In genomic region chr1:6632588-6633514, GRCh38 we compare ENCODE assay signal across 26 cellular contexts. TPM values are rescaled to one million over a fixed set of nuclear protein-coding genes. Genes with fewer than 3 reads are reported as not detected.
DNase-seq lines count a peak whose midpoint lies in the region; ATAC-seq, FAIRE-seq and TF ChIP-seq lines count a peak whose summit lies in the region.
"Had no signal": no experiment of that assay in that cellular context is flagged by ENCODE, and none has a peak within 500 bp of the region (broad histone marks: within the 10 kb centered on the region; RNA-seq: fewer than 3 reads in every experiment).

No MANE protein-coding gene starts in this region.

- 0 out of 2 replicates have a peak overlapping the region, but pooled peaks have one; percentile 57 for H4K8ac ChIP-seq in H1 (ENCODE audit: extremely low read depth, insufficient read depth, low read length)

- H3K4me2 ChIP-seq in OCI-LY1 (ENCODE audit: low read length) (no peak overlapping the region), H1 (ENCODE audit: insufficient read depth in 1 of 2, low read depth in 2 of 2, low read length in 2 of 2) (no peak overlapping the region)
- H3K4me2 ChIP-seq: SK-N-SH had no signal

- CTCF ChIA-PET in H1 (lab: Charles Lee; ENCODE audit: partially characterized antibody) = interaction anchor here (0.6 to 3.7 kb wide), 11 partner anchors 9 to 51 kb away, joined by 3 to 48 read pairs (median 4); partner anchors contain the start of genes KLHL21 and THAP3

- no peaks in the 10 kb centered on the region for H3K27me3 ChIP-seq in OCI-LY1 (ENCODE audit: insufficient read depth, low read length)
- H3K27me3 ChIP-seq in H1 (replicated peaks in 1 of 4; ENCODE audit: control insufficient read depth in 3 of 4, extremely low read depth in 1 of 4, insufficient read depth in 3 of 4, low read length in 3 of 4) = no peaks in the 10 kb centered on the region
- H3K27me3 ChIP-seq: colonic mucosa, left lung, testis had no signal

- no peak for TF ChIP-seq POLR2A in H1 (IDR thresholded peaks at IDR 0.05; ENCODE audit: control extremely low read depth in 1 of 2, low read depth in 2 of 2, low read length in 2 of 2)

- no peak overlapping the region for H4K5ac ChIP-seq in H1 (ENCODE audit: insufficient read length, low read depth, low read length)

- POLR2A ChIA-PET in H1 (lab: Charles Lee; ENCODE audit: partially characterized antibody) = interaction anchor here (0.6 to 3.9 kb wide), 12 partner anchors 9 to 286 kb away, joined by 3 to 36 read pairs (median 4); partner anchors contain the start of genes KLHL21, NOL9 and TAS1R1

- no peaks in the 10 kb centered on the region; the same call in 1 of the 2 replicates for H3K79me1 ChIP-seq in H1 (ENCODE audit: low read depth, low read length)

- no peak overlapping the region for H3K23ac ChIP-seq in H1 (ENCODE audit: insufficient read length)

- no peaks in the 10 kb centered on the region for H3K23me2 ChIP-seq in H1 (ENCODE audit: low read depth, low read length)

- no peak overlapping the region for H2BK12ac ChIP-seq in H1 (ENCODE audit: low read depth, low read length)

- H3K9ac ChIP-seq in OCI-LY1 (ENCODE audit: low read length) = no peak overlapping the region
- no peak overlapping the region for H3K9ac ChIP-seq in H1 (replicated peaks in 1 of 4; ENCODE audit: extremely low read depth in 1 of 4, low read depth in 3 of 4, low read length in 3 of 4)
- H3K9ac ChIP-seq: SK-N-SH had no signal

- no peak overlapping the region for H2BK15ac ChIP-seq in H1 (ENCODE audit: low read length)

- no peaks in the 10 kb centered on the region for H4K20me1 ChIP-seq in OCI-LY1 (ENCODE audit: insufficient read depth, low read length)
- H4K20me1 ChIP-seq in H1 (replicated peaks in 1 of 2; ENCODE audit: control insufficient read depth in 1 of 2, insufficient read depth in 2 of 2, low read length in 2 of 2) = peaks cover 8 to 9% of the 10 kb centered on the region in 2 experiments

- no peak for TF ChIP-seq CTCF in OCI-LY1 (IDR thresholded peaks at IDR 0.05; ENCODE audit: low read length)
- TF ChIP-seq CTCF in H1 (IDR thresholded peaks at IDR 0.05; ENCODE audit: control extremely low read depth in 1 of 3, insufficient read depth in 1 of 3, low read depth in 1 of 3, low read length in 3 of 3) = no peak

- no peak overlapping the region for H3K4me3 ChIP-seq in OCI-LY1 (ENCODE audit: low read depth, low read length, poor library complexity, severe bottlenecking)
- no peak overlapping the region for H3K4me3 ChIP-seq in H1 (ENCODE audit: extremely low read depth in 1 of 4, insufficient read depth in 2 of 4, low read depth in 3 of 4, low read length in 4 of 4)
- H3K4me3 ChIP-seq: colonic mucosa, left lung, psoas muscle, testis had no signal

- no peak overlapping the region for H3K4ac ChIP-seq in H1 (replicated peaks; ENCODE audit: insufficient read length, low read depth, low read length)

- H2BK5ac ChIP-seq in H1 (ENCODE audit: low read depth, low read length) = no peak overlapping the region

- peaks cover 18% of the 10 kb centered on the region for H3K4me1 ChIP-seq in OCI-LY1 (ENCODE audit: insufficient read depth, low read length, severe bottlenecking)
- no peaks in the 10 kb centered on the region for H3K4me1 ChIP-seq in H1 (replicated peaks in 1 of 4; ENCODE audit: control insufficient read depth in 3 of 4, insufficient read depth in 4 of 4, low read length in 3 of 4)
- H3K4me1 ChIP-seq: colonic mucosa had no signal

- H3K18ac ChIP-seq in H1 (ENCODE audit: extremely low read depth, low read length) = no peak overlapping the region

- no peak for FAIRE-seq in H1 (lab: Jason Lieb, UNC)
- FAIRE-seq: H54, islet of Langerhans, urothelium cell line had no signal

- no peak overlapping the region for H4K91ac ChIP-seq in H1 (replicated peaks; ENCODE audit: insufficient read length, low read length)

- 92% methylated on average over 30 of the region's 30 CpGs; no CpG with 5 or more reads in 1 of the 2 experiments for WGBS in H1 (ENCODE audit: extremely low coverage in 1 of 2, insufficient coverage in 1 of 2, insufficient read length in 1 of 2, insufficient replicate concordance in 2 of 2, low coverage in 1 of 2, low lambda C conversion rate in 2 of 2, missing lambda C conversion rate in 1 of 2), 2 experiments

- H2BK20ac ChIP-seq in H1 (ENCODE audit: low read length) = no peak overlapping the region

- DNase-seq in H1 (ENCODE audit: low read depth in 1 of 2, low spot score in 2 of 2) = no peak
- DNase-seq: activated CD4-positive, alpha-beta memory T cell treated with anti-CD3 and anti-CD28 coated beads, Interleukin-2, amount 10 ng/mL, durations not matched to agents 7 days and 5 days; activated CD4-positive, alpha-beta T cell treated with anti-CD3 and anti-CD28 coated beads for 1 hour; activated CD8-positive, alpha-beta memory T cell treated with anti-CD3 and anti-CD28 coated beads, Interleukin-2, amount 50 U/mL, for 48 hours; anterior cingulate cortex; colonic mucosa; DMS79 treated with DMSO at 0.1 percent for 48 hours; effector memory CD4-positive, alpha-beta T cell; GF-D8; NCI-H1092 treated with DMSO at 0.1 percent for 48 hours; NCI-H187; NCI-H2171; NCI-H510A; psoas muscle; SK-N-SH; stimulated activated CD4-positive, alpha-beta T cell treated with anti-CD3 and anti-CD28 coated beads, Interleukin-15, amount 100 ng/mL, for 24 hours; stimulated activated naive CD4-positive, alpha-beta T cell; T-helper 17 cell; testis had no signal

- H3K79me2 ChIP-seq in OCI-LY1 (ENCODE audit: insufficient read depth, low read length) (no peaks in the 10 kb centered on the region), H1 (ENCODE audit: control insufficient read depth in 1 of 2, insufficient read depth in 2 of 2, low read length in 2 of 2) (no peaks in the 10 kb centered on the region)

- no peaks in the 10 kb centered on the region for H3K9me2 ChIP-seq in OCI-LY1 (ENCODE audit: low read depth, low read length)
- H3K9me2 ChIP-seq: SK-N-SH had no signal

- H3K9me3 ChIP-seq in OCI-LY1 (ENCODE audit: low read length) (no peaks in the 10 kb centered on the region), H1 (ENCODE audit: insufficient read depth in 2 of 2, low read depth in 1 of 2, low read length in 1 of 2) (no peaks in the 10 kb centered on the region)
- H3K9me3 ChIP-seq: colonic mucosa, left lung, psoas muscle, SK-N-SH, testis had no signal

- TF ChIP-seq EP300 in H1 (IDR thresholded peaks at IDR 0.05; ENCODE audit: borderline replicate concordance in 1 of 2, low read depth in 2 of 2, low read length in 2 of 2) = no peak

- no peak for TF ChIP-seq RAD21 in H1 (IDR thresholded peaks at IDR 0.05 in 1 of 2, conservative IDR thresholded peaks at IDR 0.05 in 1 of 2; ENCODE audit: low read depth in 2 of 2, low read length in 2 of 2)

- ATAC-seq in HG02642 (IDR thresholded peaks at IDR 0.05; ENCODE audit: poor library complexity, unreplicated experiment) = no peak
- ATAC-seq: left lung, psoas muscle, T-helper 17 cell had no signal

- H3K56ac ChIP-seq in H1 (replicated peaks; ENCODE audit: insufficient read length, low read depth, low read length) = no peak overlapping the region

- no peak overlapping the region for H3K14ac ChIP-seq in H1 (ENCODE audit: insufficient read length)

- no peak overlapping the region for H2BK120ac ChIP-seq in H1 (replicated peaks; ENCODE audit: low read depth, low read length)

- H2AK5ac ChIP-seq in H1 (ENCODE audit: low read depth, low read length) = no peak overlapping the region

- peaks cover 4% of the 10 kb centered on the region; the same call in 1 of the 2 replicates for H3F3A ChIP-seq in OCI-LY1 (ENCODE audit: insufficient read depth, low read length)

- H3K27ac ChIP-seq in OCI-LY1 (ENCODE audit: low read depth, low read length, poor library complexity, severe bottlenecking) (peak overlapping the region; percentile 93), H1 (ENCODE audit: low read depth, low read length) (no peak overlapping the region)
- H3K27ac ChIP-seq: C4-2B, colonic mucosa, left lung, psoas muscle, testis had no signal

- peaks cover 75% of the 10 kb centered on the region for H3K36me3 ChIP-seq in OCI-LY1 (ENCODE audit: insufficient read depth, low read length)
- H3K36me3 ChIP-seq in H1 (ENCODE audit: control insufficient read depth in 2 of 4, insufficient read depth in 4 of 4, low read length in 3 of 4) = peaks cover 20 to 47% (median 31%) of the 10 kb centered on the region in 4 experiments
- H3K36me3 ChIP-seq: colonic mucosa had no signal

- H2AFZ ChIP-seq in OCI-LY1 (ENCODE audit: low read length) (no peak overlapping the region), H1 (ENCODE audit: low read length) (no peak overlapping the region)

RNA-seq across cellular contexts. Expression of gene THAP3, which starts 8.2 kb away (rescaled TPM):
- 12.4 and 15.3 TPM in 2 replicates for total RNA-seq in H1 (2021; fragmentation: NEBNext Ultra II Directional; extraction: Animal tissue kit (Norgen Biotek cat#: 25700))
- 8.2 and 12.9 TPM in 2 replicates for polyA plus RNA-seq in H1 (2011; rRNA removed)
- polyA plus RNA-seq in H1 (2011; cell fraction: cytosol; rRNA removed) = 12.1 TPM
- polyA plus RNA-seq in H1 (2011; cell fraction: nucleus; rRNA removed) = 21.3 TPM
- polyA plus RNA-seq in H1 (2012, experiment 1 of 2) = 13.2 to 16.9 TPM (median 14.4 TPM) in 4 replicates
- polyA plus RNA-seq in H1 (2012, experiment 2 of 2) = 15.7 TPM
- 10.7 TPM for polyA plus RNA-seq in H1 (2013, experiment 1 of 2)
- 7.9 TPM for polyA plus RNA-seq in H1 (2013, experiment 2 of 2)
- 7.0 and 8.4 TPM in 2 replicates for polyA minus RNA-seq in H1 (2011; rRNA and poly(A)+ RNA removed)
- 9.2 TPM for polyA minus RNA-seq in H1 (2011; cell fraction: cytosol; rRNA and poly(A)+ RNA removed)
- 13.6 TPM for polyA minus RNA-seq in H1 (2011; cell fraction: nucleus; rRNA and poly(A)+ RNA removed)

RNA-seq across cellular contexts. Expression of gene PHF13, which starts 19.3 kb away (rescaled TPM):
- 38.7 and 39.6 TPM in 2 replicates for total RNA-seq in H1 (2021; fragmentation: NEBNext Ultra II Directional; extraction: Animal tissue kit (Norgen Biotek cat#: 25700))
- polyA plus RNA-seq in H1 (2011; rRNA removed) = 11.7 and 16.5 TPM in 2 replicates
- 10.7 TPM for polyA plus RNA-seq in H1 (2011; cell fraction: cytosol; rRNA removed)
- polyA plus RNA-seq in H1 (2011; cell fraction: nucleus; rRNA removed) = 14.8 TPM
- 28.4 to 32.4 TPM (median 30.4 TPM) in 4 replicates for polyA plus RNA-seq in H1 (2012, experiment 1 of 2)
- polyA plus RNA-seq in H1 (2012, experiment 2 of 2) = 29.9 TPM
- 19.5 TPM for polyA plus RNA-seq in H1 (2013, experiment 1 of 2)
- 23.7 TPM for polyA plus RNA-seq in H1 (2013, experiment 2 of 2)
- polyA minus RNA-seq in H1 (2011; rRNA and poly(A)+ RNA removed) = 11.3 and 16.2 TPM in 2 replicates
- polyA minus RNA-seq in H1 (2011; cell fraction: cytosol; rRNA and poly(A)+ RNA removed) = 10.7 TPM
- 7.1 TPM for polyA minus RNA-seq in H1 (2011; cell fraction: nucleus; rRNA and poly(A)+ RNA removed)

RNA-seq across cellular contexts. Expression of gene KLHL21, which starts 30.2 kb away (rescaled TPM):
- total RNA-seq in H1 (2021; fragmentation: NEBNext Ultra II Directional; extraction: Animal tissue kit (Norgen Biotek cat#: 25700)) = 22.1 and 22.3 TPM in 2 replicates
- polyA plus RNA-seq in H1 (2011; rRNA removed) = 11.9 and 25.4 TPM in 2 replicates
- 13.0 TPM for polyA plus RNA-seq in H1 (2011; cell fraction: cytosol; rRNA removed)
- polyA plus RNA-seq in H1 (2011; cell fraction: nucleus; rRNA removed) = 25.4 TPM
- 13.8 to 19.3 TPM (median 17.5 TPM) in 4 replicates for polyA plus RNA-seq in H1 (2012, experiment 1 of 2)
- 17.9 TPM for polyA plus RNA-seq in H1 (2012, experiment 2 of 2)
- 10.0 TPM for polyA plus RNA-seq in H1 (2013, experiment 1 of 2)
- polyA plus RNA-seq in H1 (2013, experiment 2 of 2) = 8.5 TPM
- polyA minus RNA-seq in H1 (2011; rRNA and poly(A)+ RNA removed) = 20.1 and 27.9 TPM in 2 replicates
- polyA minus RNA-seq in H1 (2011; cell fraction: cytosol; rRNA and poly(A)+ RNA removed) = 30.3 TPM
- 34.4 TPM for polyA minus RNA-seq in H1 (2011; cell fraction: nucleus; rRNA and poly(A)+ RNA removed)

RNA-seq across cellular contexts. Expression of gene ZBTB48, which starts 53.1 kb away (rescaled TPM):
- 21.4 and 28.2 TPM in 2 replicates for total RNA-seq in H1 (2021; fragmentation: NEBNext Ultra II Directional; extraction: Animal tissue kit (Norgen Biotek cat#: 25700))
- polyA plus RNA-seq in H1 (2011; rRNA removed) = 28.8 and 35.7 TPM in 2 replicates
- polyA plus RNA-seq in H1 (2011; cell fraction: cytosol; rRNA removed) = 27.3 TPM
- polyA plus RNA-seq in H1 (2011; cell fraction: nucleus; rRNA removed) = 58.6 TPM
- polyA plus RNA-seq in H1 (2012, experiment 1 of 2) = 21.0 to 37.0 TPM (median 31.1 TPM) in 4 replicates
- 17.9 TPM for polyA plus RNA-seq in H1 (2012, experiment 2 of 2)
- polyA plus RNA-seq in H1 (2013, experiment 1 of 2) = 21.5 TPM
- polyA plus RNA-seq in H1 (2013, experiment 2 of 2) = 18.8 TPM
- 15.0 and 17.6 TPM in 2 replicates for polyA minus RNA-seq in H1 (2011; rRNA and poly(A)+ RNA removed)
- 27.2 TPM for polyA minus RNA-seq in H1 (2011; cell fraction: cytosol; rRNA and poly(A)+ RNA removed)
- 23.3 TPM for polyA minus RNA-seq in H1 (2011; cell fraction: nucleus; rRNA and poly(A)+ RNA removed)
